ENCODE assay signal across 8 cellular contexts in the genomic region with DNA sequence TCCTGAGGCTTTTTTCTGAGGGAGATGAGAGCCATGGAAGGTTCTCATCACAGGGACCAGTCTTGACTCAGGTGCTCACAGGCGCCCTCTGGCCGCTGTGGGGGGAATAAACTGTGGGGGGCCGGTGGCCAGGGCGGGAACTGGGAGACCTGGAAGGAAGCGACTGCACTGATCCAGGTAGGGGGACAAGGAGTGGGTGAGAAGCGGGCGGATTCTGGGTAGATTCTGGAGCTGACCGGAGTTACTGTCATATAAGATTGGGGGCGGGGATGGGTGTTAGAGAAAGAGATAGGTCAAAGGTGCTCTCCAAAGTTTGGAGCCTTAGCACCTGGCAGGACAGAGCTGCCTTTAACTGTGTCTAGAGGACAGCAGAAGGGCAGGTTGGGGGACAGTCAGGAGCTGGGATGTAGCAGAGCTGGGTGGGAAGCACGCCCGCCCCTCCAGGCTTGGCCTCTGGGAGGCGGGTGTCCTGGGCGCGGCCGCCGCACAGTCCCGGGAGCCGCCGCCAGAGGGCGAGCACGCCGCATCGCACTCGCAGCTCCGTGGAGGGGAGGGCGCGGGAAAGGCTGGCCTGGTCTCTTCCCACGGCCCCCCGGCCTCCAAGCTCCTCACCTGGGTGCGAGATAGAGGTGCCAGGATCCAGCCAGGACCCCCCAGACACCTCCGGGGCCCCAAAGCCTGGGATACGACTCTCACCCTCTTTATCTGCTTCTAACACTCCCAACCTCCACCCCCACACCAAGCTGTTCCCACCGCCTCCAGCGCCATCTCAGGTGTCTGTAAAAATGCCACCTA. TPM values are rescaled to one million over a fixed set of nuclear protein-coding genes. Genes with fewer than 3 reads are reported as not detected.
DNase-seq lines count a peak whose midpoint lies in the region; ATAC-seq and TF ChIP-seq lines count a peak whose summit lies in the region.

No MANE protein-coding gene starts in this region.

- peak overlapping the region; percentile 86 for H3K4me3 Mint-ChIP-seq in activated CD4-positive, alpha-beta memory T cell treated with anti-CD3 and anti-CD28 coated beads for 36 hours
- peak overlapping the region; percentile 95 for H3K4me3 Mint-ChIP-seq in memory B cell

- ATAC-seq in HG03342 (IDR thresholded peaks at IDR 0.05; ENCODE audit: unreplicated experiment) (peak; percentile 56), memory B cell (ENCODE audit: low read depth) (peak; percentile 92), HG02884 (IDR thresholded peaks at IDR 0.05; ENCODE audit: unreplicated experiment) (no peak)

- TF ChIP-seq CTCF in GM12801 (IDR thresholded peaks at IDR 0.05; ENCODE audit: extremely low read depth, insufficient read length): peak; percentile 36

- H3K27me3 Mint-ChIP-seq in activated CD4-positive, alpha-beta memory T cell treated with anti-CD3 and anti-CD28 coated beads for 36 hours: no peaks in the 10 kb centered on the region
- peaks cover 5% of the 10 kb centered on the region for H3K27me3 Mint-ChIP-seq in memory B cell

- H3K27ac Mint-ChIP-seq in activated CD4-positive, alpha-beta memory T cell treated with anti-CD3 and anti-CD28 coated beads for 36 hours: peak overlapping the region; percentile 81
- H3K27ac Mint-ChIP-seq in memory B cell: no peak overlapping the region

- CTCF ChIA-PET in activated CD4-positive, alpha-beta memory T cell treated with anti-CD3 and anti-CD28 coated beads for 36 hours (lab: Charles Lee): interaction anchor here (0.6 to 6.9 kb wide), 70 partner anchors 11 to 1124 kb away, joined by 3 to 107 read pairs (median 4); partner anchors contain the start of genes CALR, DNASE2, FARSA and GADD45GIP1

- no peaks in the 10 kb centered on the region for H3K36me3 Mint-ChIP-seq in activated CD4-positive, alpha-beta memory T cell treated with anti-CD3 and anti-CD28 coated beads for 36 hours
- H3K36me3 Mint-ChIP-seq in memory B cell: no peaks in the 10 kb centered on the region

- H3K9me3 Mint-ChIP-seq in activated CD4-positive, alpha-beta memory T cell treated with anti-CD3 and anti-CD28 coated beads for 36 hours: no peaks in the 10 kb centered on the region
- no peaks in the 10 kb centered on the region for H3K9me3 Mint-ChIP-seq in memory B cell

- POLR2A ChIA-PET in activated CD4-positive, alpha-beta memory T cell treated with anti-CD3 and anti-CD28 coated beads for 36 hours (lab: Charles Lee): interaction anchor here (0.6 to 1.6 kb wide), 6 partner anchors 9 to 190 kb away, joined by 3 to 10 read pairs (median 4); partner anchors contain the start of genes CALR and FARSA

- intact Hi-C loops in activated CD4-positive, alpha-beta memory T cell treated with anti-CD3 and anti-CD28 coated beads for 36 hours (cut with micrococcal nuclease): loop anchor here (1.0 to 2.0 kb wide), 2 partner anchors 32 to 80 kb away; partner anchors contain the start of gene FARSA

- DNase-seq in NCI-H748 treated with DMSO at 0.1 percent for 48 hours (lab: John Stamatoyannopoulos, UW) (peak; percentile 51), memory B cell (ENCODE audit: low spot score in 2 of 2) (peak; percentile 84 to 95)
- DNase-seq in activated CD4-positive, alpha-beta memory T cell treated with anti-CD3 and anti-CD28 coated beads for 36 hours: peak; percentile 91
- DNase-seq in effector CD4-positive, alpha-beta T cell: peak; percentile 66
- DNase-seq in stimulated activated CD4-positive, alpha-beta T cell treated with anti-CD3 and anti-CD28 coated beads, TNF-alpha, amount 100 ng/mL, for 48 hours (ENCODE audit: low read depth in 3 of 3): peak; percentile 72 to 81 (median 76)

- H3K4me1 Mint-ChIP-seq in activated CD4-positive, alpha-beta memory T cell treated with anti-CD3 and anti-CD28 coated beads for 36 hours (ENCODE audit: low read depth): peaks cover 10% of the 10 kb centered on the region
- H3K4me1 Mint-ChIP-seq in memory B cell: peaks cover 7% of the 10 kb centered on the region

RNA-seq across cellular contexts. Expression of gene DAND5, which starts 4.2 kb away (rescaled TPM):
- total RNA-seq in activated CD4-positive, alpha-beta memory T cell treated with anti-CD3 and anti-CD28 coated beads for 36 hours: under 1 TPM in 1 of 2 experiments, not detected in 1; 0.12 TPM

RNA-seq across cellular contexts. Expression of gene GADD45GIP1, which starts 8.2 kb away (rescaled TPM):
- 10 to 100 TPM; 31.2 to 32.6 TPM for total RNA-seq in activated CD4-positive, alpha-beta memory T cell treated with anti-CD3 and anti-CD28 coated beads for 36 hours

RNA-seq across cellular contexts. Expression of gene RAD23A, which starts 19.6 kb away (rescaled TPM):
- total RNA-seq in activated CD4-positive, alpha-beta memory T cell treated with anti-CD3 and anti-CD28 coated beads for 36 hours: 100 to 1,000 TPM; 190 to 194 TPM

RNA-seq across cellular contexts. Expression of gene CALR, which starts 26.8 kb away (rescaled TPM):
- total RNA-seq in activated CD4-positive, alpha-beta memory T cell treated with anti-CD3 and anti-CD28 coated beads for 36 hours: 100 to 1,000 TPM; 625 to 642 TPM

RNA-seq across cellular contexts. Expression of gene NFIX, which starts 30.1 kb away (rescaled TPM):
- total RNA-seq in activated CD4-positive, alpha-beta memory T cell treated with anti-CD3 and anti-CD28 coated beads for 36 hours: 1 to 10 TPM; 1.6 to 2.0 TPM
